In genomic region chr5:96871022-96871388, GRCh38 we compare ENCODE assay signal across 13 cellular contexts. TPM values are rescaled to one million over a fixed set of nuclear protein-coding genes. Genes with fewer than 3 reads are reported as not detected.
DNase-seq lines count a peak whose midpoint lies in the region; ATAC-seq, FAIRE-seq and TF ChIP-seq lines count a peak whose summit lies in the region.
"Had no signal": no experiment of that assay in that cellular context is flagged by ENCODE, and none has a peak within 500 bp of the region (broad histone marks: within the 10 kb centered on the region; RNA-seq: fewer than 3 reads in every experiment).

No MANE protein-coding gene starts in this region.

- peaks cover 2% of the 10 kb centered on the region for H3K36me3 Mint-ChIP-seq in activated naive CD4-positive, alpha-beta T cell treated with anti-CD3 and anti-CD28 coated beads, Interleukin-2, amount 10 ng/mL, durations not matched to agents 7 days and 5 days
- H3K36me3 Mint-ChIP-seq in astrocyte (ENCODE audit: low read depth, unreplicated experiment) = no peaks in the 10 kb centered on the region
- H3K36me3 Mint-ChIP-seq in stimulated activated naive B cell treated with anti-CD40 and anti-IgM and Interleukin-4, amounts not matched to agents 10 μg/mL and 1 μg/mL and 100 μg/mL, for 72 hours = no peaks in the 10 kb centered on the region

- peaks cover 72% of the 10 kb centered on the region for H3K4me1 Mint-ChIP-seq in activated naive CD4-positive, alpha-beta T cell treated with anti-CD3 and anti-CD28 coated beads, Interleukin-2, amount 10 ng/mL, durations not matched to agents 7 days and 5 days
- peaks cover 13% of the 10 kb centered on the region for H3K4me1 Mint-ChIP-seq in astrocyte (ENCODE audit: low read depth, unreplicated experiment)
- H3K4me1 Mint-ChIP-seq in stimulated activated naive B cell treated with anti-CD40 and anti-IgM and Interleukin-4, amounts not matched to agents 10 μg/mL and 1 μg/mL and 100 μg/mL, for 72 hours = peaks cover 49 to 69% of the 10 kb centered on the region in 2 donors

- no peaks in the 10 kb centered on the region for H3K27me3 Mint-ChIP-seq in activated naive CD4-positive, alpha-beta T cell treated with anti-CD3 and anti-CD28 coated beads, Interleukin-2, amount 10 ng/mL, durations not matched to agents 7 days and 5 days
- peaks cover 3% of the 10 kb centered on the region for H3K27me3 Mint-ChIP-seq in astrocyte (ENCODE audit: low read depth, unreplicated experiment)
- H3K27me3 Mint-ChIP-seq in stimulated activated naive B cell treated with anti-CD40 and anti-IgM and Interleukin-4, amounts not matched to agents 10 μg/mL and 1 μg/mL and 100 μg/mL, for 72 hours = no peaks in the 10 kb centered on the region

- no peaks in the 10 kb centered on the region for H3K9me3 ChIP-seq in astrocyte (ENCODE audit: insufficient read depth, low read depth, low read length)
- H3K9me3 ChIP-seq: tibial nerve had no signal

- H3K4me1 ChIP-seq in astrocyte (ENCODE audit: insufficient read depth, low read length) = peaks cover 5% of the 10 kb centered on the region

- H3K9ac ChIP-seq in astrocyte (ENCODE audit: low read length) = no peak overlapping the region

- no peaks in the 10 kb centered on the region for H3K27me3 ChIP-seq in astrocyte (ENCODE audit: insufficient read depth, low read length)
- H3K27me3 ChIP-seq: tibial nerve had no signal

- H3K4me3 Mint-ChIP-seq in activated naive CD4-positive, alpha-beta T cell treated with anti-CD3 and anti-CD28 coated beads, Interleukin-2, amount 10 ng/mL, durations not matched to agents 7 days and 5 days = peak overlapping the region; percentile 62
- no peak overlapping the region for H3K4me3 Mint-ChIP-seq in astrocyte (ENCODE audit: unreplicated experiment)
- H3K4me3 Mint-ChIP-seq in stimulated activated naive B cell treated with anti-CD40 and anti-IgM and Interleukin-4, amounts not matched to agents 10 μg/mL and 1 μg/mL and 100 μg/mL, for 72 hours = peak overlapping the region; percentile 26 to 46

- TF ChIP-seq CTCF in astrocyte (IDR thresholded peaks at IDR 0.05; ENCODE audit: insufficient read depth, low read depth, low read length) = no peak

- peak overlapping the region; percentile 95 for H3K27ac Mint-ChIP-seq in activated naive CD4-positive, alpha-beta T cell treated with anti-CD3 and anti-CD28 coated beads, Interleukin-2, amount 10 ng/mL, durations not matched to agents 7 days and 5 days
- peak overlapping the region; percentile 15 for H3K27ac Mint-ChIP-seq in astrocyte (ENCODE audit: unreplicated experiment)
- peak overlapping the region; percentile 70 for H3K27ac Mint-ChIP-seq in stimulated activated naive B cell treated with anti-CD40 and anti-IgM and Interleukin-4, amounts not matched to agents 10 μg/mL and 1 μg/mL and 100 μg/mL, for 72 hours

- no peaks in the 10 kb centered on the region for H3K9me3 Mint-ChIP-seq in activated naive CD4-positive, alpha-beta T cell treated with anti-CD3 and anti-CD28 coated beads, Interleukin-2, amount 10 ng/mL, durations not matched to agents 7 days and 5 days
- no peaks in the 10 kb centered on the region for H3K9me3 Mint-ChIP-seq in astrocyte (ENCODE audit: unreplicated experiment)
- no peaks in the 10 kb centered on the region for H3K9me3 Mint-ChIP-seq in stimulated activated naive B cell treated with anti-CD40 and anti-IgM and Interleukin-4, amounts not matched to agents 10 μg/mL and 1 μg/mL and 100 μg/mL, for 72 hours

- ATAC-seq in stimulated activated naive B cell treated with anti-CD40 and anti-IgM and Interleukin-4, amounts not matched to agents 10 μg/mL and 1 μg/mL and 100 μg/mL, for 72 hours (replicated peaks) = no peak
- ATAC-seq in HG03439 (IDR thresholded peaks at IDR 0.05; ENCODE audit: unreplicated experiment) = no peak
- ATAC-seq in HG03135 (IDR thresholded peaks at IDR 0.05; ENCODE audit: unreplicated experiment) = no peak

- H3K36me3 ChIP-seq in astrocyte (ENCODE audit: insufficient read depth, low read length) = no peaks in the 10 kb centered on the region
- H3K36me3 ChIP-seq: tibial nerve had no signal

- no peak for DNase-seq in activated naive CD4-positive, alpha-beta T cell treated with anti-CD3 and anti-CD28 coated beads, Interleukin-2, amount 10 ng/mL, durations not matched to agents 7 days and 5 days
- DNase-seq in activated naive CD4-positive, alpha-beta T cell treated with anti-CD3 and anti-CD28 coated beads, Interleukin-2, amount 50 U/mL, for 16 hours = no peak
- DNase-seq in NCI-H69 (lab: John Stamatoyannopoulos, UW) (peak; percentile 19), astrocyte (ENCODE audit: low read depth) (no peak), OCI-M2 (lab: John Stamatoyannopoulos, UW; ENCODE audit: unreplicated experiment) (no peak)
- no peak for DNase-seq in stimulated activated naive B cell treated with anti-CD40 and anti-IgM and Interleukin-4, amounts not matched to agents 10 μg/mL and 1 μg/mL and 100 μg/mL, for 72 hours
- DNase-seq: DMS153, midbrain, NCI-H1048 had no signal

- H4K20me1 ChIP-seq in astrocyte (ENCODE audit: insufficient read depth, low read length) = no peaks in the 10 kb centered on the region

- H3K79me2 ChIP-seq in astrocyte (ENCODE audit: insufficient read depth, low read length) = no peaks in the 10 kb centered on the region

- no peak overlapping the region for H2AFZ ChIP-seq in astrocyte (ENCODE audit: low read depth, low read length)

- no peak for FAIRE-seq in astrocyte (lab: Jason Lieb, UNC)
- FAIRE-seq: endothelial cell of umbilical vein had no signal

- no peak overlapping the region for H3K4me3 ChIP-seq in astrocyte (ENCODE audit: insufficient read depth, low read depth, low read length)
- H3K4me3 ChIP-seq: tibial nerve had no signal

- H3K4me2 ChIP-seq in astrocyte (ENCODE audit: low read length) = no peak overlapping the region

- CTCF ChIA-PET in activated naive CD4-positive, alpha-beta T cell treated with anti-CD3 and anti-CD28 coated beads, Interleukin-2, amount 10 ng/mL, durations not matched to agents 7 days and 5 days (lab: Charles Lee) = interaction anchor here (0.8 to 6.9 kb wide), 9 partner anchors 11 to 291 kb away, joined by 3 to 89 read pairs (median 3); partner anchors contain the start of gene LIX1

- no peak overlapping the region for H3K27ac ChIP-seq in astrocyte (ENCODE audit: low read depth, low read length)
- H3K27ac ChIP-seq: tibial nerve had no signal

RNA-seq across cellular contexts. Expression of gene ERAP2, which starts 5.3 kb away (rescaled TPM):
- total RNA-seq in astrocyte = 2.3 and 2.5 TPM in 2 replicates

Comparison
In these comparisons a context has a peak if more than half of its experiments do, and no peak if none do; other contexts are left out.
1. H3K27ac Mint-ChIP-seq: peak in every context shown above with its lines; median percentile 95 in activated naive CD4-positive, alpha-beta T cell treated with anti-CD3 and anti-CD28 coated beads, Interleukin-2, amount 10 ng/mL, durations not matched to agents 7 days and 5 days; 70 in stimulated activated naive B cell treated with anti-CD40 and anti-IgM and Interleukin-4, amounts not matched to agents 10 μg/mL and 1 μg/mL and 100 μg/mL, for 72 hours; 15 in astrocyte.